ENCODE assay signal across 8 cellular contexts in genomic region chr3:39180546-39181346, GRCh38. TPM values are rescaled to one million over a fixed set of nuclear protein-coding genes. Genes with fewer than 3 reads are reported as not detected.
DNase-seq lines count a peak whose midpoint lies in the region; ATAC-seq lines count a peak whose summit lies in the region.

No MANE protein-coding gene starts in this region.

- no peak overlapping the region for H2AK5ac ChIP-seq in mesenchymal stem cell (ENCODE audit: low read length, severe bottlenecking)

- H3K18ac ChIP-seq in mesenchymal stem cell (ENCODE audit: low read depth in 1 of 2, low read length in 2 of 2), result peak overlapping the region; percentile 26 to 61

- H3K9ac ChIP-seq in BLaER1 treated with 17β-estradiol and CSF1 and Interleukin-3, amounts not matched to agents 10 nM and 100 nM, result peak overlapping the region; percentile 39 to 67 (median 53); a peak in 20 of 22 replicates
- H3K9ac ChIP-seq in mesenchymal stem cell (ENCODE audit: low read length), result peak overlapping the region; percentile 77

- no peak overlapping the region for H2AFZ ChIP-seq in mesenchymal stem cell (ENCODE audit: low read depth, low read length)

- H3K36me3 ChIP-seq in BLaER1 treated with 17β-estradiol and CSF1 and Interleukin-3, amounts not matched to agents 10 nM and 100 nM, result no peaks in the 10 kb centered on the region
- no peaks in the 10 kb centered on the region for H3K36me3 ChIP-seq in effector memory CD4-positive, alpha-beta T cell (ENCODE audit: control insufficient read depth, insufficient read depth, low read length)
- H3K36me3 ChIP-seq in mesenchymal stem cell (ENCODE audit: control insufficient read depth in 1 of 2, insufficient read depth in 2 of 2, low read depth in 1 of 2, low read length in 2 of 2), result no peaks in the 10 kb centered on the region

- no peaks in the 10 kb centered on the region for H3K79me1 ChIP-seq in mesenchymal stem cell (replicated peaks; ENCODE audit: low read length, poor library complexity, severe bottlenecking)

- H4K20me1 ChIP-seq in BLaER1 treated with 17β-estradiol and CSF1 and Interleukin-3, amounts not matched to agents 10 nM and 100 nM, result no peaks in the 10 kb centered on the region; a peak in 2 of 22 replicates

- peak overlapping the region in 3 of 11 experiments; percentile 5 to 62 (median 23); a peak in 5 of 22 replicates for H3K27ac ChIP-seq in BLaER1 treated with 17β-estradiol and CSF1 and Interleukin-3, amounts not matched to agents 10 nM and 100 nM
- peak overlapping the region; percentile 67 for H3K27ac ChIP-seq in effector memory CD4-positive, alpha-beta T cell (ENCODE audit: insufficient read depth, low read length, poor library complexity, severe bottlenecking)
- no peak overlapping the region for H3K27ac ChIP-seq in mesenchymal stem cell (ENCODE audit: low read length, poor library complexity, severe bottlenecking)

- H3K27me3 ChIP-seq in BLaER1 treated with 17β-estradiol and CSF1 and Interleukin-3, amounts not matched to agents 10 nM and 100 nM, result no peaks in the 10 kb centered on the region
- no peaks in the 10 kb centered on the region for H3K27me3 ChIP-seq in effector memory CD4-positive, alpha-beta T cell (replicated peaks; ENCODE audit: control insufficient read depth, insufficient read depth, low read length, poor library complexity, severe bottlenecking)
- H3K27me3 ChIP-seq in mesenchymal stem cell (ENCODE audit: control insufficient read depth in 1 of 2, insufficient read depth in 1 of 2, low read length in 2 of 2), result no peaks in the 10 kb centered on the region

- ATAC-seq in GM19438 (IDR thresholded peaks at IDR 0.05; ENCODE audit: low read depth, unreplicated experiment) (peak; percentile 89), HG03521 (IDR thresholded peaks at IDR 0.05; ENCODE audit: unreplicated experiment) (peak; percentile 94)

- no peak overlapping the region for H2BK120ac ChIP-seq in mesenchymal stem cell (ENCODE audit: low read depth, low read length)

- H3K4me1 ChIP-seq in BLaER1 treated with 17β-estradiol and CSF1 and Interleukin-3, amounts not matched to agents 10 nM and 100 nM, result peaks cover 43 to 71% (median 61%) of the 10 kb centered on the region in 10 experiments
- peaks cover 24% of the 10 kb centered on the region for H3K4me1 ChIP-seq in effector memory CD4-positive, alpha-beta T cell (ENCODE audit: control insufficient read depth, insufficient read depth, low read length, poor library complexity, severe bottlenecking)
- H3K4me1 ChIP-seq in mesenchymal stem cell (ENCODE audit: control insufficient read depth, insufficient read depth, low read depth, low read length), result peaks cover 14% of the 10 kb centered on the region

- no peak overlapping the region for H3K23ac ChIP-seq in mesenchymal stem cell (ENCODE audit: low read length in 2 of 2)

- H2BK5ac ChIP-seq in mesenchymal stem cell (ENCODE audit: low read depth, low read length, poor library complexity, severe bottlenecking), result no peak overlapping the region

- H2BK12ac ChIP-seq in mesenchymal stem cell (ENCODE audit: low read length in 2 of 2), result peak overlapping the region; percentile 80 to 85

- DNase-seq in NCI-H82 (lab: John Stamatoyannopoulos, UW) (peak; percentile 94), mesenchymal stem cell (peak; percentile 92)
- DNase-seq in activated CD8-positive, alpha-beta memory T cell treated with anti-CD3 and anti-CD28 coated beads for 24 hours, result peak; percentile 90
- DNase-seq in effector memory CD4-positive, alpha-beta T cell, result peak; percentile 88 to 92 (median 90)
- peak; percentile 78 for DNase-seq in stimulated activated CD8-positive, alpha-beta memory T cell treated with anti-CD3 and anti-CD28 coated beads, Interleukin-12 subunit alpha, Interleukin-12 subunit beta, amount 100 ng/mL, for 1 hour (ENCODE audit: low read depth)

- H4K8ac ChIP-seq in mesenchymal stem cell (ENCODE audit: low read length), result peak overlapping the region; percentile 82

- 3% methylated on average over 60 of the region's 64 CpGs for WGBS in mesenchymal stem cell

- H3K9me3 ChIP-seq in BLaER1 treated with 17β-estradiol and CSF1 and Interleukin-3, amounts not matched to agents 10 nM and 100 nM (replicated peaks in 1 of 11), result no peaks in the 10 kb centered on the region
- no peaks in the 10 kb centered on the region for H3K9me3 ChIP-seq in effector memory CD4-positive, alpha-beta T cell (ENCODE audit: control insufficient read depth, low read length)
- no peaks in the 10 kb centered on the region for H3K9me3 ChIP-seq in mesenchymal stem cell (ENCODE audit: control insufficient read depth, low read length)

- no peak overlapping the region for H3K14ac ChIP-seq in mesenchymal stem cell (ENCODE audit: low read length in 2 of 2)

- H3K4me2 ChIP-seq in BLaER1 treated with 17β-estradiol and CSF1 and Interleukin-3, amounts not matched to agents 10 nM and 100 nM, result peak overlapping the region; percentile 89 to 100 (median 97)
- H3K4me2 ChIP-seq in mesenchymal stem cell (ENCODE audit: low read length, poor library complexity, severe bottlenecking), result peak overlapping the region; percentile 88

- peak overlapping the region; percentile 80 for H2BK15ac ChIP-seq in mesenchymal stem cell (ENCODE audit: low read depth, poor library complexity, severe bottlenecking)

- peak overlapping the region; percentile 40 to 68 (median 58) for H3K4me3 ChIP-seq in BLaER1 treated with 17β-estradiol and CSF1 and Interleukin-3, amounts not matched to agents 10 nM and 100 nM
- H3K4me3 ChIP-seq in effector memory CD4-positive, alpha-beta T cell (ENCODE audit: insufficient read depth, low read depth, low read length, poor library complexity, severe bottlenecking), result peak overlapping the region; percentile 41
- H3K4me3 ChIP-seq in mesenchymal stem cell (ENCODE audit: insufficient read depth in 1 of 2, low read depth in 1 of 2, low read length in 2 of 2), result peak overlapping the region; percentile 50 to 74

- H3K4ac ChIP-seq in mesenchymal stem cell (ENCODE audit: low read depth in 1 of 2, low read length in 2 of 2), result peak overlapping the region in 1 of 2 experiments; percentile 44

- peak overlapping the region; percentile 91 for H4K91ac ChIP-seq in mesenchymal stem cell (ENCODE audit: low read length)

RNA-seq across cellular contexts. Expression of gene XIRP1, which starts 11.6 kb away (rescaled TPM):
- polyA plus RNA-seq in mesenchymal stem cell (2013, experiment 1 of 2), result 0.08 TPM
- 0.03 TPM for polyA plus RNA-seq in mesenchymal stem cell (2013, experiment 2 of 2)

RNA-seq across cellular contexts. Expression of gene CSRNP1, which starts 27.4 kb away (rescaled TPM):
- 16.6 TPM for polyA plus RNA-seq in mesenchymal stem cell (2013, experiment 1 of 2)
- 15.6 TPM for polyA plus RNA-seq in mesenchymal stem cell (2013, experiment 2 of 2)
